24 cellular contexts compared by ENCODE assay signal in the genomic region with DNA sequence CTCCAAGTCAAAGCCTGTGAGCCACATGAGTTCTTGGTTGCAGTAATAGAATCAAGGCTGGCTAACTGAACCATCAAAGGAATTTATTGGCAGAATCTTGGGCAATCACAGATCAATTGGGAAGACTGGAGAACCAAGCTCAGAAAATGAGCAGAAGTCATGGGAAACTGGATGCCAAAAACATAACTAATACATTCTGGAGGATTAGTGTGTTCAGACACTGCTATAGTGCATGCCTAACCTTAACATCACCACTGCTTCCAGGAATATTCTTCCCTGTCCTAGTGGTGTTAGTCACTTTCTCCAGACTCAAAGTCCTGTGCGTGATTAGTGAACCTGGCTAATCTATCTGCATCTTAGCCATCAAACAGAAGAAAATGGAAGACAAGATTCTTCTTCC.
A peak's percentile ranks its signal among the peaks of the same experiment; 100 is the strongest.
DNase-seq lines count a peak whose midpoint lies in the region; ATAC-seq and TF ChIP-seq lines count a peak whose summit lies in the region.
"Had no signal": no experiment of that assay in that cellular context is flagged by ENCODE, and none has a peak within 500 bp of the region (broad histone marks: within the 10 kb centered on the region; RNA-seq: fewer than 3 reads in every experiment).

No MANE protein-coding gene starts in this region.

- DNase-seq in AG08395 (ENCODE audit: low spot score) = peak; percentile 5
- no peak for DNase-seq in RWPE2 (ENCODE audit: low spot score)
- peak; percentile 78 for DNase-seq in dedifferentiated amniotic fluid mesenchymal stem cell (ENCODE audit: extremely low spot score)
- peak; percentile 75 for DNase-seq in kidney tubule cell (ENCODE audit: low spot score)
- DNase-seq in NCI-H748 (lab: John Stamatoyannopoulos, UW; ENCODE audit: unreplicated experiment) = no peak
- DNase-seq in activated CD4-positive, alpha-beta T cell treated with anti-CD3 and anti-CD28 coated beads, Interleukin-2, amount 10 ng/mL, durations not matched to agents 7 days and 5 days = no peak
- DNase-seq in CD14-positive monocyte (ENCODE audit: low spot score) = no peak
- DNase-seq: activated CD4-positive, alpha-beta T cell treated with anti-CD3 and anti-CD28 coated beads for 4 hours; activated naive CD4-positive, alpha-beta T cell treated with anti-CD3 and anti-CD28 coated beads, Interleukin-2, amount 10 ng/mL, durations not matched to agents 7 days and 5 days; activated T-cell treated with anti-CD3 and anti-CD28 coated beads, Interleukin-2, amount 50 U/mL, for 72 hours; anterior cingulate cortex; BE2C; cerebellar nuclear complex; effector CD4-positive, alpha-beta T cell; erythroblast; KBM-7; NCI-H1436 treated with DMSO at 0.1 percent for 48 hours; NCI-H510A; RPMI8226; stimulated activated CD4-positive, alpha-beta T cell treated with anti-CD3 and anti-CD28 coated beads, Interleukin-1b, Interleukin-23, amount 100 ng/mL, for 48 hours; T-helper 2 cell had no signal

- ATAC-seq in RWPE2 (ENCODE audit: low read depth) (0 out of 3 replicates have a peak, but pooled peaks have one; percentile 35), HG02981 (IDR thresholded peaks at IDR 0.05; ENCODE audit: unreplicated experiment) (no peak)
- ATAC-seq: activated T-cell treated with anti-CD3 and anti-CD28 coated beads, Interleukin-2, amount 50 U/mL, for 72 hours had no signal

- H3K4me1 ChIP-seq in RWPE2 (ENCODE audit: insufficient read depth, poor library complexity, severe bottlenecking) = peaks cover 3% of the 10 kb centered on the region
- H3K4me1 ChIP-seq: BE2C, neural progenitor cell had no signal

- H3K27me3 ChIP-seq in RWPE2 (ENCODE audit: insufficient read depth, poor library complexity, severe bottlenecking) = peaks cover 4% of the 10 kb centered on the region
- H3K27me3 ChIP-seq: BE2C, neural progenitor cell had no signal

- H3K27ac ChIP-seq in RWPE2 (ENCODE audit: poor library complexity, severe bottlenecking) = no peak overlapping the region
- H3K27ac ChIP-seq: neural progenitor cell had no signal

- CTCF ChIA-PET in activated CD4-positive, alpha-beta T cell treated with anti-CD3 and anti-CD28 coated beads, Interleukin-2, amount 10 ng/mL, durations not matched to agents 7 days and 5 days (lab: Charles Lee) = no interaction called here

- H3K36me3 ChIP-seq in RWPE2 (ENCODE audit: low read depth) = no peaks in the 10 kb centered on the region
- H3K36me3 ChIP-seq: BE2C, neural progenitor cell had no signal

- H3K9me3 ChIP-seq in RWPE2 (ENCODE audit: severe bottlenecking) = no peaks in the 10 kb centered on the region
- H3K9me3 ChIP-seq: BE2C had no signal

- H3K27me3 Mint-ChIP-seq in activated CD4-positive, alpha-beta T cell treated with anti-CD3 and anti-CD28 coated beads, Interleukin-2, amount 10 ng/mL, durations not matched to agents 7 days and 5 days = no peaks in the 10 kb centered on the region
- no peaks in the 10 kb centered on the region for H3K27me3 Mint-ChIP-seq in CD14-positive monocyte (ENCODE audit: low read depth in 3 of 3)
- H3K27me3 Mint-ChIP-seq: activated naive CD4-positive, alpha-beta T cell treated with anti-CD3 and anti-CD28 coated beads, Interleukin-2, amount 10 ng/mL, durations not matched to agents 7 days and 5 days had no signal

- no peaks in the 10 kb centered on the region for H3K4me1 Mint-ChIP-seq in activated CD4-positive, alpha-beta T cell treated with anti-CD3 and anti-CD28 coated beads, Interleukin-2, amount 10 ng/mL, durations not matched to agents 7 days and 5 days
- H3K4me1 Mint-ChIP-seq in CD14-positive monocyte = no peaks in the 10 kb centered on the region
- H3K4me1 Mint-ChIP-seq: activated naive CD4-positive, alpha-beta T cell treated with anti-CD3 and anti-CD28 coated beads, Interleukin-2, amount 10 ng/mL, durations not matched to agents 7 days and 5 days; neural progenitor cell had no signal

- no peaks in the 10 kb centered on the region for H3K9me3 Mint-ChIP-seq in activated CD4-positive, alpha-beta T cell treated with anti-CD3 and anti-CD28 coated beads, Interleukin-2, amount 10 ng/mL, durations not matched to agents 7 days and 5 days
- H3K9me3 Mint-ChIP-seq in CD14-positive monocyte = peaks cover 0 to 3% (median 0%) of the 10 kb centered on the region in 7 donors
- H3K9me3 Mint-ChIP-seq: neural progenitor cell had no signal

- intact Hi-C loops in CD14-positive monocyte (cut with micrococcal nuclease) = no loop called here

- POLR2A ChIA-PET in activated CD4-positive, alpha-beta T cell treated with anti-CD3 and anti-CD28 coated beads, Interleukin-2, amount 10 ng/mL, durations not matched to agents 7 days and 5 days (lab: Charles Lee) = no interaction called here

- H3K4me3 ChIP-seq in RWPE2 (ENCODE audit: severe bottlenecking) = no peak overlapping the region
- H3K4me3 ChIP-seq: lung, neural progenitor cell had no signal

- no peak overlapping the region for H3K4me3 Mint-ChIP-seq in activated CD4-positive, alpha-beta T cell treated with anti-CD3 and anti-CD28 coated beads, Interleukin-2, amount 10 ng/mL, durations not matched to agents 7 days and 5 days
- H3K4me3 Mint-ChIP-seq in CD14-positive monocyte = no peak overlapping the region
- H3K4me3 Mint-ChIP-seq: activated naive CD4-positive, alpha-beta T cell treated with anti-CD3 and anti-CD28 coated beads, Interleukin-2, amount 10 ng/mL, durations not matched to agents 7 days and 5 days; activated T-cell treated with anti-CD3 and anti-CD28 coated beads, Interleukin-2, amount 50 U/mL, for 72 hours; neural progenitor cell had no signal

- no peak for TF ChIP-seq CTCF in RWPE2 (IDR thresholded peaks at IDR 0.05; ENCODE audit: poor library complexity, severe bottlenecking)
- TF ChIP-seq CTCF in CD14-positive monocyte (IDR thresholded peaks at IDR 0.05) = no peak

- no peak overlapping the region for H3K27ac Mint-ChIP-seq in activated CD4-positive, alpha-beta T cell treated with anti-CD3 and anti-CD28 coated beads, Interleukin-2, amount 10 ng/mL, durations not matched to agents 7 days and 5 days
- H3K27ac Mint-ChIP-seq in CD14-positive monocyte = no peak overlapping the region
- H3K27ac Mint-ChIP-seq: activated naive CD4-positive, alpha-beta T cell treated with anti-CD3 and anti-CD28 coated beads, Interleukin-2, amount 10 ng/mL, durations not matched to agents 7 days and 5 days; activated T-cell treated with anti-CD3 and anti-CD28 coated beads, Interleukin-2, amount 50 U/mL, for 72 hours; neural progenitor cell had no signal

- H3K36me3 Mint-ChIP-seq in activated CD4-positive, alpha-beta T cell treated with anti-CD3 and anti-CD28 coated beads, Interleukin-2, amount 10 ng/mL, durations not matched to agents 7 days and 5 days (ENCODE audit: low read depth) = no peaks in the 10 kb centered on the region
- H3K36me3 Mint-ChIP-seq in CD14-positive monocyte = no peaks in the 10 kb centered on the region
- H3K36me3 Mint-ChIP-seq: activated naive CD4-positive, alpha-beta T cell treated with anti-CD3 and anti-CD28 coated beads, Interleukin-2, amount 10 ng/mL, durations not matched to agents 7 days and 5 days; neural progenitor cell had no signal

Comparison
In these comparisons a context has a peak if more than half of its experiments do, and no peak if none do; other contexts are left out.
1. DNase-seq: peak in AG08395 (single experiment), dedifferentiated amniotic fluid mesenchymal stem cell (single experiment) and kidney tubule cell (single experiment); none in RWPE2 (single experiment), NCI-H748 (single experiment), activated CD4-positive, alpha-beta T cell treated with anti-CD3 and anti-CD28 coated beads, Interleukin-2, amount 10 ng/mL, durations not matched to agents 7 days and 5 days (single experiment) and CD14-positive monocyte (single experiment).